In the genomic region with DNA sequence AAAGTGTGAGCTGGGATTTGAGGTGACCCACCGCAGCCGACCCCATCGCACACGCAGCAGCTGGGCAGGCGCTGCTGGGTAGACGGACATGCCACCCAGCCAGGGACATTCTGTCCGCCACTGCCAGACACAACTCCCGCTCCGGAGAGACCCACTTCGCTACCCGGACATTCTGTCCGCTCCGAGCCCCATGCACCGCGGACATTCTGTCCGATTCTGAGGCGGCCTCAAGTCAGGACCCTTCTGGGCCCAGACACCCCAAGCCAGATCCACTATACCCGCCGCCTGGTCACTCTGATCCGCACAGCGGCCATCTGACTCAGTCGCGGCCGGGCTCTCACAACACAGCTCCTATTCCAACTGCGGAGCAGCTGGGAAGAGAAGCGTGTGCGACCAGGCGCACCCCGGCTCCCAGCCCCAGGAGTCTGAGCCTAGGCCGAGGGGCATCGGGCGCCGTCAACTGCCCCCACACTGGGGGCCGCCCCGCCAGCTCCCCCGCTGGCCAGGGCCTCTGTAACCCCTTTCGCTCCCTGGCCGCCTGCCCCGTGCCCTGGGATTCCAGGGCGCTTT, we compare ENCODE assay signal across 11 cellular contexts. TPM values are rescaled to one million over a fixed set of nuclear protein-coding genes. Genes with fewer than 3 reads are reported as not detected.
A peak's percentile ranks its signal among the peaks of the same experiment; 100 is the strongest.
DNase-seq lines count a peak whose midpoint lies in the region; ATAC-seq and TF ChIP-seq lines count a peak whose summit lies in the region.
"Had no signal": no experiment of that assay in that cellular context is flagged by ENCODE, and none has a peak within 500 bp of the region (broad histone marks: within the 10 kb centered on the region; RNA-seq: fewer than 3 reads in every experiment).

No MANE protein-coding gene starts in this region.

- TF ChIP-seq CTCF in upper lobe of left lung (IDR thresholded peaks at IDR 0.05): no peak

- H3K27me3 Mint-ChIP-seq in activated naive CD4-positive, alpha-beta T cell treated with anti-CD3 and anti-CD28 coated beads for 36 hours (ENCODE audit: low read depth): peaks cover 30% of the 10 kb centered on the region
- peaks cover 13 to 29% of the 10 kb centered on the region in 2 donors for H3K27me3 Mint-ChIP-seq in effector memory CD8-positive, alpha-beta T cell

- H3K9ac ChIP-seq in muscle layer of colon (ENCODE audit: low read length): no peak overlapping the region

- H3K4me1 ChIP-seq in muscle layer of colon (ENCODE audit: insufficient read depth, low read length): peaks cover 23% of the 10 kb centered on the region
- H3K4me1 ChIP-seq in upper lobe of left lung: peaks cover 21 to 31% (median 25%) of the 10 kb centered on the region in 4 donors

- DNase-seq in activated naive CD4-positive, alpha-beta T cell treated with anti-CD3 and anti-CD28 coated beads for 36 hours: no peak
- DNase-seq in activated naive CD4-positive, alpha-beta T cell treated with Interleukin-2 at 50 U/mL for 16 hours: no peak
- DNase-seq in effector memory CD8-positive, alpha-beta T cell: no peak
- DNase-seq in upper lobe of left lung (peak in 1 of 2 donors; percentile 83), NCI-H1417 (lab: John Stamatoyannopoulos, UW) (no peak)
- DNase-seq: activated CD4-positive, CD25-positive, alpha-beta regulatory T cell treated with anti-CD3 and anti-CD28 coated beads, Interleukin-2, amount 50 U/mL, for 72 hours had no signal

- no peak for TF ChIP-seq POLR2A in upper lobe of left lung (IDR thresholded peaks at IDR 0.05)

- no peaks in the 10 kb centered on the region for H3K9me3 ChIP-seq in muscle layer of colon (ENCODE audit: low read length)
- H3K9me3 ChIP-seq in upper lobe of left lung: no peaks in the 10 kb centered on the region

- intact Hi-C loops in activated naive CD4-positive, alpha-beta T cell treated with anti-CD3 and anti-CD28 coated beads for 36 hours (cut with micrococcal nuclease): loop anchor here (1.0 kb wide), 1 partner anchor 262 kb away; the partner anchor contains the start of gene ACTR1A

- H3K4me3 ChIP-seq in muscle layer of colon (ENCODE audit: low read depth in 1 of 2, low read length in 2 of 2) (peak overlapping the region; percentile 51 to 72), upper lobe of left lung (peak overlapping the region in 3 of 4 donors; percentile 59 to 61 (median 59))

- 34 to 44% methylated on average over 9 to 40 of the region's 40 CpGs for WGBS in upper lobe of left lung, 2 donors

- no peak overlapping the region for H3K27ac ChIP-seq in muscle layer of colon (ENCODE audit: low read depth, low read length)
- H3K27ac ChIP-seq in upper lobe of left lung: no peak overlapping the region
- H3K27ac ChIP-seq: C4-2B had no signal

- H3K4me1 Mint-ChIP-seq in activated naive CD4-positive, alpha-beta T cell treated with anti-CD3 and anti-CD28 coated beads for 36 hours (ENCODE audit: low read depth): peaks cover 16% of the 10 kb centered on the region
- peaks cover 15 to 19% of the 10 kb centered on the region in 2 donors for H3K4me1 Mint-ChIP-seq in effector memory CD8-positive, alpha-beta T cell (ENCODE audit: low read depth in 2 of 2)

- H3K4me3 Mint-ChIP-seq in activated naive CD4-positive, alpha-beta T cell treated with anti-CD3 and anti-CD28 coated beads for 36 hours: peak overlapping the region; percentile 56
- peak overlapping the region; percentile 75 to 81 for H3K4me3 Mint-ChIP-seq in effector memory CD8-positive, alpha-beta T cell

- no peaks in the 10 kb centered on the region for H3K9me3 Mint-ChIP-seq in activated naive CD4-positive, alpha-beta T cell treated with anti-CD3 and anti-CD28 coated beads for 36 hours
- H3K9me3 Mint-ChIP-seq in effector memory CD8-positive, alpha-beta T cell: no peaks in the 10 kb centered on the region

- ATAC-seq in effector memory CD8-positive, alpha-beta T cell (replicated peaks): no peak
- no peak for ATAC-seq in upper lobe of left lung (ENCODE audit: low FRiP score in 2 of 2)
- ATAC-seq in GM18861 (IDR thresholded peaks at IDR 0.05; ENCODE audit: unreplicated experiment): no peak
- no peak for ATAC-seq in GM21447 (IDR thresholded peaks at IDR 0.05; ENCODE audit: unreplicated experiment)

- no peak overlapping the region for H3K27ac Mint-ChIP-seq in activated naive CD4-positive, alpha-beta T cell treated with anti-CD3 and anti-CD28 coated beads for 36 hours
- H3K27ac Mint-ChIP-seq in effector memory CD8-positive, alpha-beta T cell: no peak overlapping the region

- TF ChIP-seq EP300 in upper lobe of left lung (IDR thresholded peaks at IDR 0.05): no peak

- CTCF ChIA-PET in activated naive CD4-positive, alpha-beta T cell treated with anti-CD3 and anti-CD28 coated beads for 36 hours (lab: Charles Lee): interaction anchor here (1.5 to 16.9 kb wide), 3 partner anchors 10 to 132 kb away, joined by 3 to 685 read pairs (median 26); no protein-coding TSS in a partner anchor

- H3K36me3 ChIP-seq in muscle layer of colon (ENCODE audit: insufficient read depth, low read length) (no peaks in the 10 kb centered on the region), upper lobe of left lung (no peaks in the 10 kb centered on the region)

- peaks cover 0 to 13% of the 10 kb centered on the region in 2 donors for H3K27me3 ChIP-seq in muscle layer of colon (ENCODE audit: control insufficient read depth in 1 of 2, insufficient read depth in 2 of 2, low read length in 2 of 2)
- peaks cover 0 to 13% (median 3%) of the 10 kb centered on the region in 4 donors for H3K27me3 ChIP-seq in upper lobe of left lung

- no peaks in the 10 kb centered on the region for H3K36me3 Mint-ChIP-seq in activated naive CD4-positive, alpha-beta T cell treated with anti-CD3 and anti-CD28 coated beads for 36 hours (ENCODE audit: low read depth)
- H3K36me3 Mint-ChIP-seq in effector memory CD8-positive, alpha-beta T cell (ENCODE audit: insufficient read depth): peaks cover 6% of the 10 kb centered on the region

RNA-seq across cellular contexts. Expression of gene PITX3, which starts 0.8 kb away (rescaled TPM):
- under 1 TPM in 1 of 2 experiments, not detected in 1; 0.14 TPM for total RNA-seq in activated naive CD4-positive, alpha-beta T cell treated with anti-CD3 and anti-CD28 coated beads for 36 hours
- total RNA-seq in upper lobe of left lung: under 1 TPM in 1 of 6 donors, not detected in 5; 0.61 TPM
- total RNA-seq: H4 had no signal

RNA-seq across cellular contexts. Expression of gene GBF1, which starts 4.8 kb away (rescaled TPM):
- 10 to 100 TPM; 32.1 to 34.5 TPM for total RNA-seq in activated naive CD4-positive, alpha-beta T cell treated with anti-CD3 and anti-CD28 coated beads for 36 hours
- 10 to 100 TPM; 36.7 to 59.7 (median 44.4) TPM for total RNA-seq in upper lobe of left lung

RNA-seq across cellular contexts. Expression of gene ELOVL3, which starts 14.5 kb away (rescaled TPM):
- not detected for total RNA-seq in activated naive CD4-positive, alpha-beta T cell treated with anti-CD3 and anti-CD28 coated beads for 36 hours
- 1 to 10 TPM in 2 of 6 donors, under 1 TPM in 1, not detected in 3; 0.46 to 2.7 (median 1.1) TPM for total RNA-seq in upper lobe of left lung
- total RNA-seq: H4 had no signal
